Comparison of ENCODE assay signal across 12 cellular contexts in the genomic region with DNA sequence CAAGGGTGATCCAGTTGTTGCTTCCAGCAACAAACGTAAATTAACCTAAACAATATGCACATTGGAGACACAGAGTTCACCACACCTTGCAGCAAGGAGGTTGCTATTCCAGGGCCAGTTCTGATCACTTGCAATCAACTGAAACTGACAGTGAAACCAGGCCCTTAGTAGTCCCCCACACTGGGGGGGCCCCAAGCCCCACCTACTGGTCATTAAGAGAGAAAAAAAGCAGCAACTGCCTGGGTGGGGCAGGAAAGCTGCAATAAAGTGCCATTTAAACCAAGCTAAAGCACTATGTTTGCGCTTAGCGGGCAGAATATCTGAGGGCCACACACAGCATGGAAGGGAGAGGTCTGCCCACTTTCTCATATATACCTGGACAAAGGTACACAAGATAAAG.
DNase-seq lines count a peak whose midpoint lies in the region; ATAC-seq and TF ChIP-seq lines count a peak whose summit lies in the region.
"Had no signal": no experiment of that assay in that cellular context is flagged by ENCODE, and none has a peak within 500 bp of the region (broad histone marks: within the 10 kb centered on the region; RNA-seq: fewer than 3 reads in every experiment).

No MANE protein-coding gene starts in this region.

- peak; percentile 12 for TF ChIP-seq CTCF in GM13976 (IDR thresholded peaks at IDR 0.05; ENCODE audit: borderline replicate concordance, control extremely low read depth, extremely low read depth, insufficient read depth, missing control alignments)

- ATAC-seq in GM19455 (IDR thresholded peaks at IDR 0.05; ENCODE audit: unreplicated experiment) (peak; percentile 68), HG03095 (IDR thresholded peaks at IDR 0.05; ENCODE audit: unreplicated experiment) (peak; percentile 58), HG02970 (IDR thresholded peaks at IDR 0.05; ENCODE audit: low FRiP score, unreplicated experiment) (no peak)

- in situ Hi-C loops in GM13976 (cut with MboI; ENCODE audit: low sequenced_read_pairs, unreplicated experiment): no loop called here

- DNase-seq in GM13976 (ENCODE audit: low spot score): peak; percentile 66
- DNase-seq in T-helper 2 cell treated with Interferon-gamma antibody and Interleukin-4, amounts not matched to agents 5 μg/mL and 100 μg/mL, for 36 hours (ENCODE audit: low spot score): no peak
- DNase-seq in RKO (ENCODE audit: low spot score): no peak
- DNase-seq in NCI-H774 (lab: John Stamatoyannopoulos, UW): no peak
- no peak for DNase-seq in NCI-H2171 treated with DMSO at 0.1 percent for 48 hours (lab: John Stamatoyannopoulos, UW)
- DNase-seq: activated T-cell treated with anti-CD3 and anti-CD28 coated beads for 4 hours; Caco-2; effector CD8-positive, alpha-beta T cell; SHP77 treated with DMSO at 0.1 percent for 48 hours had no signal

- H3K4me3 Mint-ChIP-seq in T-helper 2 cell treated with Interferon-gamma antibody and Interleukin-4, amounts not matched to agents 5 μg/mL and 100 μg/mL, for 36 hours: peak overlapping the region; percentile 18

- H3K9me3 Mint-ChIP-seq in T-helper 2 cell treated with Interferon-gamma antibody and Interleukin-4, amounts not matched to agents 5 μg/mL and 100 μg/mL, for 36 hours: no peaks in the 10 kb centered on the region

- H3K27ac Mint-ChIP-seq in T-helper 2 cell treated with Interferon-gamma antibody and Interleukin-4, amounts not matched to agents 5 μg/mL and 100 μg/mL, for 36 hours: peak overlapping the region; percentile 23

- no peaks in the 10 kb centered on the region for H3K36me3 Mint-ChIP-seq in T-helper 2 cell treated with Interferon-gamma antibody and Interleukin-4, amounts not matched to agents 5 μg/mL and 100 μg/mL, for 36 hours (ENCODE audit: low read depth)

- peaks cover 46% of the 10 kb centered on the region for H3K4me1 Mint-ChIP-seq in T-helper 2 cell treated with Interferon-gamma antibody and Interleukin-4, amounts not matched to agents 5 μg/mL and 100 μg/mL, for 36 hours (ENCODE audit: low read depth)

- peaks cover under 1% of the 10 kb centered on the region for H3K27me3 Mint-ChIP-seq in T-helper 2 cell treated with Interferon-gamma antibody and Interleukin-4, amounts not matched to agents 5 μg/mL and 100 μg/mL, for 36 hours (ENCODE audit: low read depth)
